ENCODE assay signal across 8 cellular contexts in the genomic region with DNA sequence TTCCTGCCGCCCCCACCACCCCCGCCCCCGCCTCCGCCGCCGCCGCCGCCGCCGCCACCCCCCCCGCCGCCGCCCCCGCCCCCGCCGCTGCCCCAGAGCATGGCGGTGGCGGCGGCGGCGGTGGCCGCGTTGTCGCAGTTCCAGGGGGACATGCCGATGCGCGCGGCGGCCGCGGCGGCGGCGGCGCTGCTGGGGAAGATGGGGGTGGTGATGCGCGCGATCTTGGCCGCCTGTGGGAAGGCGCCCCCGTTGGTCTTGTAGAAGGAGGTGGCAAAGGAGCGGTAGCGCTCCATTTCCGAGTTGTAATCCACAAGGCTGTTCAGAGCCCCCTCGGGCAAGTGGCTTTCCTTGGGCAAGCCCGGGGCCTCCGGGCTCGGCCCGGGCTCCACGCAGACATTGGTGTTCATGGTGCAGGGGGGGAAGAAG. TPM values are rescaled to one million over a fixed set of nuclear protein-coding genes. Genes with fewer than 3 reads are reported as not detected.
DNase-seq lines count a peak whose midpoint lies in the region; ATAC-seq and TF ChIP-seq lines count a peak whose summit lies in the region.

No MANE protein-coding gene starts in this region.

- intact Hi-C loops in Right ventricle myocardium inferior (cut with DNase I) = loop anchor here (10.0 kb wide), 2 partner anchors 123 to 243 kb away; no protein-coding TSS in a partner anchor
- intact Hi-C loops in cardiac septum (cut with DNase I) = loop anchor here (10.0 kb wide), 3 partner anchors 123 to 1213 kb away; a partner anchor contains a TSS
- intact Hi-C loops in heart right ventricle (cut with DNase I) = loop anchor here in 1 of 10 donors (5.0 to 10.0 kb wide), 2 partner anchors 101 to 243 kb away; no protein-coding TSS in a partner anchor

- peaks cover 0 to 32% (median 18%) of the 10 kb centered on the region in 9 donors for H3K4me1 ChIP-seq in heart right ventricle

- DNase-seq in Right ventricle myocardium inferior (ENCODE audit: missing footprints) = peak; percentile 45
- no peak for DNase-seq in cardiac septum (ENCODE audit: low spot score)
- peak; percentile 26 for DNase-seq in NCI-H526 treated with DMSO at 0.1 percent for 48 hours (lab: John Stamatoyannopoulos, UW)
- DNase-seq in activated naive CD4-positive, alpha-beta T cell treated with anti-CD3 and anti-CD28 coated beads, Interleukin-2, amount 50 U/mL, for 16 hours = peak; percentile 21
- DNase-seq in heart right ventricle = peak; percentile 16 to 55
- DNase-seq in pons (ENCODE audit: low spot score) = peak; percentile 40
- DNase-seq in ureter (ENCODE audit: low spot score) = no peak

- H3K4me3 ChIP-seq in heart right ventricle = peak overlapping the region; percentile 36 to 77 (median 60)

- H3K36me3 ChIP-seq in heart right ventricle = no peaks in the 10 kb centered on the region

- H3K9me3 ChIP-seq in heart right ventricle = no peaks in the 10 kb centered on the region

- peaks cover 0 to 76% (median 0%) of the 10 kb centered on the region in 7 donors for H3K27me3 ChIP-seq in heart right ventricle

- 0 to 1% methylated on average over 22 to 39 of the region's 50 CpGs for WGBS in heart right ventricle, 2 donors

- TF ChIP-seq CTCF in heart right ventricle (IDR thresholded peaks at IDR 0.05) = peak in 1 of 9 donors; percentile 6

- ATAC-seq in Right ventricle myocardium inferior = no peak
- peak; percentile 29 for ATAC-seq in HG02642 (IDR thresholded peaks at IDR 0.05; ENCODE audit: poor library complexity, unreplicated experiment)
- ATAC-seq in heart right ventricle = peak in 7 of 8 donors; percentile 13 to 50 (median 25)

- H3K27ac ChIP-seq in heart right ventricle = peak overlapping the region; percentile 62 to 85 (median 78)

RNA-seq across cellular contexts. Expression of a gene that starts 3.3 kb away (rescaled TPM):
- total RNA-seq in Right ventricle myocardium inferior (5.4 TPM), cardiac septum (2.5 TPM), heart right ventricle (1 to 10 TPM; 1.2 to 6.0 (median 4.6) TPM), ureter (1.4 TPM)
- 1 to 10 TPM in 1 of 2 donors, under 1 TPM in 1; 0.46 to 1.8 TPM for polyA plus RNA-seq in heart right ventricle

Comparison
In these comparisons a context has a peak if more than half of its experiments do, and no peak if none do; other contexts are left out.
1. DNase-seq: peak in Right ventricle myocardium inferior (single experiment), NCI-H526 treated with DMSO at 0.1 percent for 48 hours (single experiment), activated naive CD4-positive, alpha-beta T cell treated with anti-CD3 and anti-CD28 coated beads, Interleukin-2, amount 50 U/mL, for 16 hours (single experiment), heart right ventricle (2 of 2) and pons (single experiment); none in cardiac septum (single experiment) and ureter (single experiment).